10 cellular contexts compared by ENCODE assay signal in the genomic region with DNA sequence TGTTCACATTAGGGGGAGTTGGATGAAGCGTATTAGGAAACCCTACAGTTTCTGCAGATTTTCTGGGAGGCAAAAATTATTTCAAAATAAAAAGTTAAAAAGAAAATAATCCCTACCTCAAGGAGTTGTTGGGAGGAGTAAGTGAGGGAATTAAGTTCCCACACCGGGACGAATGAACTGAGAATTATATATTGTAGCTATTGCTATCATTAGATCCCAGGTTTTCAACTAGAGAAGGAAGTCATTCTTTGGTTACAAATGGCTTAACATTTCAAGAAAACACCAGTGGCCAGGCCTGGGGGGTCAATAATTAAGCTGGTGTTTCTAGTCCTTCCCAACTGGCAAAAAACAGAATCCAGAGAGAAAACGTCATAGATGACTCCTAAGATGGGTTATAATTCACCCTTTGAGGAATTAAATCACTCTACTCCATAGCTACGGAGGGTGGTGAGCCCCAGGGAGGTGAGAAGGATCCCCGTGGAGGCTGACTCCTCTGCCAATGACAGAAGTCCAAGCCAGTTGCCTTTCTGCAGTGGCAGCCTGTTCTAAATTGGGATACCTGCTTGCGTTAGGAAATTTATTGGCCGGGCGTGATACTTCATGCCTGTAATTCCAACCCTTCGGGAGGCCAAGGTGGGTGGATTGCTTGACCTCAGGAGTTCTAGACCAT. TPM values are rescaled to one million over a fixed set of nuclear protein-coding genes. Genes with fewer than 3 reads are reported as not detected.
DNase-seq lines count a peak whose midpoint lies in the region; ATAC-seq and TF ChIP-seq lines count a peak whose summit lies in the region.
"Had no signal": no experiment of that assay in that cellular context is flagged by ENCODE, and none has a peak within 500 bp of the region (broad histone marks: within the 10 kb centered on the region; RNA-seq: fewer than 3 reads in every experiment).

No MANE protein-coding gene starts in this region.

- H3K4me2 ChIP-seq in MM.1S (ENCODE audit: low read depth, low read length) = no peak overlapping the region

- H3K27me3 Mint-ChIP-seq in CD4-positive, alpha-beta T cell = no peaks in the 10 kb centered on the region
- H3K27me3 Mint-ChIP-seq in IgD-negative memory B cell (no peaks in the 10 kb centered on the region), endodermal cell (ENCODE audit: insufficient read depth) (no peaks in the 10 kb centered on the region), natural killer cell (ENCODE audit: low read depth in 2 of 2) (no peaks in the 10 kb centered on the region)

- H3K27ac ChIP-seq in CD4-positive, alpha-beta T cell (ENCODE audit: low read depth, low read length) = no peak overlapping the region
- H3K27ac ChIP-seq in endodermal cell (ENCODE audit: low read depth, low read length) (no peak overlapping the region), MM.1S (ENCODE audit: low read length) (no peak overlapping the region)

- H3K79me2 ChIP-seq in MM.1S (ENCODE audit: low read length) = peaks cover 32% of the 10 kb centered on the region

- H3K27me3 ChIP-seq in CD4-positive, alpha-beta T cell (ENCODE audit: control insufficient read depth, insufficient read depth, low read length) = no peaks in the 10 kb centered on the region
- H3K27me3 ChIP-seq in endodermal cell (ENCODE audit: control insufficient read depth, insufficient read depth, low read length, poor library complexity, severe bottlenecking) (no peaks in the 10 kb centered on the region), MM.1S (replicated peaks; ENCODE audit: insufficient read depth, low read length) (no peaks in the 10 kb centered on the region)
- H3K27me3 ChIP-seq: tibial nerve had no signal

- peaks cover 16% of the 10 kb centered on the region; the same call in 1 of the 2 replicates for H3F3A ChIP-seq in MM.1S (ENCODE audit: insufficient read depth, low read length)

- 81 to 85% methylated on average over 6 to 10 of the region's 10 CpGs for WGBS in endodermal cell (ENCODE audit: insufficient coverage in 1 of 2, insufficient read length in 1 of 2), 2 experiments

- CTCF ChIA-PET in CD4-positive, alpha-beta T cell (lab: Charles Lee) = no interaction called here

- POLR2A ChIA-PET in CD4-positive, alpha-beta T cell (lab: Charles Lee) = interaction anchor here (0.6 kb wide), 1 partner anchor 1719 kb away, joined by 3 read pairs; no protein-coding TSS in a partner anchor

- H3K4me1 Mint-ChIP-seq in CD4-positive, alpha-beta T cell (ENCODE audit: low read depth) = peaks cover 12% of the 10 kb centered on the region
- H3K4me1 Mint-ChIP-seq in IgD-negative memory B cell (peaks cover 4 to 10% (median 6%) of the 10 kb centered on the region in 3 donors), endodermal cell (peaks cover 18% of the 10 kb centered on the region), natural killer cell (peaks cover 12 to 27% of the 10 kb centered on the region in 2 donors)

- H2AFZ ChIP-seq in MM.1S (ENCODE audit: low read length) = no peak overlapping the region

- intact Hi-C loops in CD4-positive, alpha-beta T cell (cut with DNase I, micrococcal nuclease) = loop anchor here in 1 of 2 experiments (2.0 kb wide), 1 partner anchor 51 kb away; a partner anchor contains a TSS
- intact Hi-C loops in natural killer cell (cut with micrococcal nuclease) = no loop called here

- H3K36me3 Mint-ChIP-seq in CD4-positive, alpha-beta T cell (ENCODE audit: low read depth) = peaks cover 20% of the 10 kb centered on the region
- peaks cover 1% of the 10 kb centered on the region for H3K36me3 Mint-ChIP-seq in IgD-negative memory B cell
- peaks cover 19% of the 10 kb centered on the region for H3K36me3 Mint-ChIP-seq in endodermal cell (ENCODE audit: low read depth)
- no peaks in the 10 kb centered on the region for H3K36me3 Mint-ChIP-seq in natural killer cell

- H3K4me3 Mint-ChIP-seq in CD4-positive, alpha-beta T cell = peak overlapping the region; percentile 82
- peak overlapping the region in 3 of 4 donors; percentile 72 to 89 (median 81) for H3K4me3 Mint-ChIP-seq in IgD-negative memory B cell
- H3K4me3 Mint-ChIP-seq in endodermal cell = peak overlapping the region; percentile 92
- H3K4me3 Mint-ChIP-seq in natural killer cell = peak overlapping the region; percentile 54

- TF ChIP-seq CTCF in CD4-positive, alpha-beta T cell (IDR thresholded peaks at IDR 0.05) = no peak
- TF ChIP-seq CTCF in endodermal cell (conservative IDR thresholded peaks at IDR 0.05) (no peak), natural killer cell (IDR thresholded peaks at IDR 0.05) (no peak), MM.1S (IDR thresholded peaks at IDR 0.05; ENCODE audit: low read length) (no peak)

- H3K9me3 Mint-ChIP-seq in CD4-positive, alpha-beta T cell = no peaks in the 10 kb centered on the region
- no peaks in the 10 kb centered on the region for H3K9me3 Mint-ChIP-seq in IgD-negative memory B cell
- H3K9me3 Mint-ChIP-seq in endodermal cell = no peaks in the 10 kb centered on the region
- H3K9me3 Mint-ChIP-seq in natural killer cell = no peaks in the 10 kb centered on the region

- peaks cover 23% of the 10 kb centered on the region for H3K36me3 ChIP-seq in endodermal cell (ENCODE audit: control insufficient read depth, insufficient read depth, low read length)
- H3K36me3 ChIP-seq in MM.1S (replicated peaks; ENCODE audit: insufficient read depth, low read length) = 0 out of 2 replicates have a peak, but pooled peaks cover 6% of the 10 kb centered on the region

- H3K9ac ChIP-seq in endodermal cell (ENCODE audit: extremely low read depth, low read length, poor library complexity, severe bottlenecking) (peak overlapping the region; percentile 51), MM.1S (ENCODE audit: low read length) (no peak overlapping the region)

- no peaks in the 10 kb centered on the region for H3K9me3 ChIP-seq in CD4-positive, alpha-beta T cell (ENCODE audit: control insufficient read depth, low read length)
- H3K9me3 ChIP-seq in endodermal cell (ENCODE audit: control insufficient read depth, low read length) (no peaks in the 10 kb centered on the region), MM.1S (replicated peaks; ENCODE audit: insufficient read depth, low read length) (no peaks in the 10 kb centered on the region)
- H3K9me3 ChIP-seq: tibial nerve had no signal

- no peak for ATAC-seq in CD4-positive, alpha-beta T cell (ENCODE audit: poor library complexity)
- ATAC-seq in natural killer cell = no peak
- ATAC-seq in GM21381 (IDR thresholded peaks at IDR 0.05; ENCODE audit: unreplicated experiment) = no peak

- no peaks in the 10 kb centered on the region for H3K9me2 ChIP-seq in MM.1S (replicated peaks; ENCODE audit: insufficient read depth, low read length)

- no peak for DNase-seq in CD4-positive, alpha-beta T cell
- no peak for DNase-seq in endodermal cell
- no peak for DNase-seq in natural killer cell
- no peak for DNase-seq in SIG-M5 treated with dmso at 0.1 percent for 504 hours (lab: John Stamatoyannopoulos, UW; ENCODE audit: unreplicated experiment)
- no peak for DNase-seq in MM.1S
- DNase-seq in activated effector memory CD4-positive, alpha-beta T cell treated with anti-CD3 and anti-CD28 coated beads, Interleukin-2, amount 50 U/mL, for 16 hours = no peak
- DNase-seq: stimulated activated CD4-positive, alpha-beta T cell treated with anti-CD3 and anti-CD28 coated beads, Interleukin-4, amount 100 ng/mL, for 4 hours had no signal

- H3K4me3 ChIP-seq in endodermal cell (ENCODE audit: low read length) = no peak overlapping the region
- H3K4me3 ChIP-seq in MM.1S (ENCODE audit: low read length) = no peak overlapping the region

- peak overlapping the region; percentile 25 for H3K27ac Mint-ChIP-seq in CD4-positive, alpha-beta T cell
- H3K27ac Mint-ChIP-seq in IgD-negative memory B cell (peak overlapping the region in 1 of 3 donors; percentile 49), endodermal cell (peak overlapping the region; percentile 75), natural killer cell (peak overlapping the region; percentile 39 to 40)

- H3K4me1 ChIP-seq in endodermal cell (ENCODE audit: control insufficient read depth, insufficient read depth, low read length) = peaks cover 11% of the 10 kb centered on the region
- peaks cover 7% of the 10 kb centered on the region; the same call in 1 of the 2 replicates for H3K4me1 ChIP-seq in MM.1S (ENCODE audit: low read length)

- no peaks in the 10 kb centered on the region for H4K20me1 ChIP-seq in MM.1S (ENCODE audit: insufficient read depth, low read length)

RNA-seq across cellular contexts. Expression of a gene that starts 1.2 kb away (rescaled TPM):
- total RNA-seq in CD4-positive, alpha-beta T cell = 10 to 100 TPM; 22.0 to 23.0 TPM
- 100 TPM for polyA plus RNA-seq in IgD-negative memory B cell
- total RNA-seq in endodermal cell (10 to 100 TPM; 58.7 to 64.0 TPM), natural killer cell (10 to 100 TPM; 36.9 to 41.8 (median 37.2) TPM)
- polyA plus RNA-seq in endodermal cell (2013, experiment 1 of 2) = 93.0 TPM
- polyA plus RNA-seq in endodermal cell (2013, experiment 2 of 2) = 93.7 TPM

RNA-seq across cellular contexts. Expression of a gene that starts 32.0 kb away (rescaled TPM):
- 1 to 10 TPM; 4.4 to 5.1 TPM for total RNA-seq in CD4-positive, alpha-beta T cell
- polyA plus RNA-seq in IgD-negative memory B cell = 18.4 TPM
- total RNA-seq in endodermal cell (10 to 100 TPM; 18.1 to 25.5 TPM), natural killer cell (10 to 100 TPM in 2 of 3 donors, 1 to 10 TPM in 1; 8.5 to 13.5 (median 13.3) TPM)
- polyA plus RNA-seq in endodermal cell (2013, experiment 1 of 2) = 12.1 TPM
- polyA plus RNA-seq in endodermal cell (2013, experiment 2 of 2) = 12.3 TPM

RNA-seq across cellular contexts. Expression of a gene that starts 52.3 kb away (rescaled TPM):
- 10 to 100 TPM; 67.9 to 72.8 TPM for total RNA-seq in CD4-positive, alpha-beta T cell
- 40.5 TPM for polyA plus RNA-seq in IgD-negative memory B cell
- total RNA-seq in endodermal cell = 10 to 100 TPM; 36.8 to 48.8 TPM
- polyA plus RNA-seq in endodermal cell (2013, experiment 1 of 2) = 21.0 TPM
- 17.8 TPM for polyA plus RNA-seq in endodermal cell (2013, experiment 2 of 2)
- total RNA-seq in natural killer cell = 100 to 1,000 TPM; 133 to 183 (median 165) TPM
